ENCODE assay signal across 13 cellular contexts in genomic region chr1:17603091-17603841, GRCh38.
DNase-seq lines count a peak whose midpoint lies in the region; ATAC-seq and TF ChIP-seq lines count a peak whose summit lies in the region.
"Had no signal": no experiment of that assay in that cellular context is flagged by ENCODE, and none has a peak within 500 bp of the region (broad histone marks: within the 10 kb centered on the region; RNA-seq: fewer than 3 reads in every experiment).

No MANE protein-coding gene starts in this region.

- H3K27ac ChIP-seq in esophagus muscularis mucosa (replicated peaks in 1 of 4) = peak overlapping the region; percentile 50 to 82 (median 64)
- peak overlapping the region in 1 of 4 donors; percentile 5 for H3K27ac ChIP-seq in Peyer's patch
- no peak overlapping the region for H3K27ac ChIP-seq in prostate gland
- H3K27ac ChIP-seq: parathyroid adenoma, PC-9 had no signal

- intact Hi-C loops in esophagus muscularis mucosa (cut with DNase I) (no loop called here), prostate gland (cut with DNase I) (no loop called here)

- no peak for TF ChIP-seq EP300 in esophagus muscularis mucosa (IDR thresholded peaks at IDR 0.05)

- H3K4me3 ChIP-seq in BE2C (ENCODE audit: low read depth, low read length) = no peak overlapping the region; the same call in 1 of the 2 replicates
- no peak overlapping the region for H3K4me3 ChIP-seq in esophagus muscularis mucosa
- no peak overlapping the region for H3K4me3 ChIP-seq in Peyer's patch
- H3K4me3 ChIP-seq in prostate gland = no peak overlapping the region
- H3K4me3 ChIP-seq: PC-9 had no signal

- TF ChIP-seq POLR2A in esophagus muscularis mucosa (IDR thresholded peaks at IDR 0.05; ENCODE audit: low read depth) (no peak), Peyer's patch (IDR thresholded peaks at IDR 0.05) (no peak), prostate gland (IDR thresholded peaks at IDR 0.05) (no peak)

- H3K27me3 ChIP-seq in BE2C (no peaks in the 10 kb centered on the region), esophagus muscularis mucosa (no peaks in the 10 kb centered on the region), Peyer's patch (no peaks in the 10 kb centered on the region), prostate gland (replicated peaks; ENCODE audit: insufficient read depth) (no peaks in the 10 kb centered on the region)

- no peak for ATAC-seq in HG03039 (IDR thresholded peaks at IDR 0.05; ENCODE audit: unreplicated experiment)

- H3K4me1 ChIP-seq in BE2C (peaks cover 15% of the 10 kb centered on the region), esophagus muscularis mucosa (peaks cover 30 to 80% (median 57%) of the 10 kb centered on the region in 4 donors), Peyer's patch (peaks cover 0 to 8% (median 1%) of the 10 kb centered on the region in 4 donors), prostate gland (replicated peaks) (no peaks in the 10 kb centered on the region)

- TF ChIP-seq CTCF in BE2C (IDR thresholded peaks at IDR 0.05; ENCODE audit: low read depth, low read length) = no peak
- no peak for TF ChIP-seq CTCF in esophagus muscularis mucosa (IDR thresholded peaks at IDR 0.05)
- TF ChIP-seq CTCF in Peyer's patch (IDR thresholded peaks at IDR 0.05) = no peak
- no peak for TF ChIP-seq CTCF in prostate gland (IDR thresholded peaks at IDR 0.05)

- H3K36me3 ChIP-seq in BE2C (no peaks in the 10 kb centered on the region), esophagus muscularis mucosa (peaks cover 0 to 35% (median 16%) of the 10 kb centered on the region in 4 donors), Peyer's patch (peaks cover 0 to 11% (median 0%) of the 10 kb centered on the region in 3 donors), prostate gland (no peaks in the 10 kb centered on the region)

- H3K9me3 ChIP-seq in BE2C (no peaks in the 10 kb centered on the region), esophagus muscularis mucosa (no peaks in the 10 kb centered on the region), Peyer's patch (no peaks in the 10 kb centered on the region), prostate gland (no peaks in the 10 kb centered on the region)

- DNase-seq in BE2C (peak; percentile 70), NCI-H1105 treated with DMSO at 0.1 percent for 48 hours (lab: John Stamatoyannopoulos, UW) (peak; percentile 31), NOMO-1 treated with DMSO at 0.1 percent for 48 hours (lab: John Stamatoyannopoulos, UW; ENCODE audit: unreplicated experiment) (peak; percentile 86), esophagus muscularis mucosa (ENCODE audit: extremely low spot score) (no peak), ecto neural progenitor cell (ENCODE audit: low spot score) (no peak), Peyer's patch (no peak), prostate gland (ENCODE audit: low spot score) (no peak)
- DNase-seq: activated CD4-positive, alpha-beta T cell treated with anti-CD3 and anti-CD28 coated beads, Interleukin-2, amount 50 U/mL, for 1 hour; DMS79 treated with DMSO at 0.1 percent for 48 hours; PC-9; T-helper 2 cell had no signal

- 70% methylated on average over 16 of the region's 26 CpGs for WGBS in esophagus muscularis mucosa
- 62% methylated on average over 25 of the region's 26 CpGs for WGBS in prostate gland

Comparison
In these comparisons a context has a peak if more than half of its experiments do, and no peak if none do; other contexts are left out.
1. DNase-seq: peak in BE2C (single experiment), NCI-H1105 treated with DMSO at 0.1 percent for 48 hours (single experiment) and NOMO-1 treated with DMSO at 0.1 percent for 48 hours (single experiment); none in esophagus muscularis mucosa (single experiment), ecto neural progenitor cell (single experiment), Peyer's patch (0 of 3) and prostate gland (single experiment).
2. H3K27ac ChIP-seq: peak in esophagus muscularis mucosa (4 of 4); none in prostate gland (0 of 2).